Comparison of ENCODE assay signal across 1 cellular context in the genomic region with DNA sequence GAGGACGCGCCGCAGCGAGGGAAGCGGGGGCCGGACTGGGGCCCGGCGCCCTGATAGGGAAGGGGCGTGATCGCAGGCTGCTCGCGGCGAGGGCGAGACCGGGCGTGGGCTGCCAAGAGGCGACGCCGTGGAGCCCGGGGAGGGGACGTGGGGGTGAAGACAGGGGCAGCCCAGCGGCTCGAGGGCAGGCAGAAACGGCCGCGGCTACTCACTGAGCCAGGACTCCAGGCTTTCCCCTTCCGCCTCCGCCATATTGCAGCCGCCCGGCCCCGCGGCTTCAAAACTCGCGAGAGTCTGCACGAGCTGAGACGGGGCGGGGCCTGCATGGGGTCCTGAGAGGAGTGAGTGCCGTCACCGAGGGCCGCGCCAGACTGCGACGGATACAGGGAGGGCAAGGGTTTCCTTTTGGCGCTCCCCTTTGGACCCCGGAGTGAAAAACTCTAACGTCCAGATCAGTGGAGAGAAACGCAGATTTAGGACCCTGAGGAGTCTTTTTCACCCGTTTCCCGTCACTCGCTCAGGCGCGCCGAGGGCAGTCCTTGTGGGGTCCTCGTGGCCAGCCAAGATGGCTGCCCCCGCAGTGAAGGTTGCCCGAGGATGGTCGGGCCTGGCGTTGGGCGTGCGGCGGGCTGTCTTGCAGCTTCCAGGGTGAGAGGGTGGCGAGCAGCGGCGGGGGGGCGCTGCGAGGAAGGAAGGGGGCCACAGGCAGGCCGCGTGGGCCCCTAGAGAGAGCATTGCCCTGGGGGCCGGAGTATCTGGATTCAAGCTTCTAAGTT.
TF ChIP-seq lines count a peak whose summit lies in the region.

Gene GGA3 (minus strand): TSS at position 271 of the 776 bp plus-strand sequence. CDS start 19 bp downstream, at position 252.
Gene MRPS7 (plus strand): TSS at position 544 of the 776 bp plus-strand sequence. CDS start 22 bp downstream, at position 566.

TF ChIP-seq in K562, 482 proteins besides CTCF, POLR2A, EP300 and RAD21 (continued from another document and continues in another):
- TF ChIP-seq ATF6 (CRISPR knock-in tag; IDR thresholded peaks at IDR 0.05) (peak; percentile 60; the same call in 1 of the 2 replicates), SRSF1 (IDR thresholded peaks at IDR 0.05; ENCODE audit: low read depth, low read length) (no peak), SFPQ (IDR thresholded peaks at IDR 0.05; ENCODE audit: low read depth, low read length) (no peak), SRF (CRISPR knock-in tag; IDR thresholded peaks at IDR 0.05) (peak; percentile 47 to 91; a peak in 2 of 4 replicates), NR2C1 (IDR thresholded peaks at IDR 0.05) (no peak), NR2C1 (tag; IDR thresholded peaks at IDR 0.05) (no peak), ZNF584 (CRISPR knock-in tag; IDR thresholded peaks at IDR 0.05; ENCODE audit: low read depth) (no peak), POLR2AphosphoS5 (IDR thresholded peaks at IDR 0.05; ENCODE audit: control insufficient read depth, insufficient read depth, low read depth, low read length) (peak; percentile 87), KAT8 (IDR thresholded peaks at IDR 0.05; ENCODE audit: low read depth) (peak; percentile 43; the same call in 1 of the 2 replicates), TFAP4 (CRISPR knock-in tag; IDR thresholded peaks at IDR 0.05; ENCODE audit: borderline replicate concordance) (peak; percentile 75), ZFP30 (CRISPR knock-in tag; IDR thresholded peaks at IDR 0.05; ENCODE audit: borderline replicate concordance) (no peak), TAF7 (tag; IDR thresholded peaks at IDR 0.05) (peak; percentile 96), MAZ (CRISPR knock-in tag; conservative IDR thresholded peaks at IDR 0.05 in 1 of 2, IDR thresholded peaks at IDR 0.05 in 1 of 2) (peak; percentile 65 to 85), FOXA3 (CRISPR knock-in tag; conservative IDR thresholded peaks at IDR 0.05 in 1 of 2, IDR thresholded peaks at IDR 0.05 in 1 of 2) (no peak), CBFA2T2 (conservative IDR thresholded peaks at IDR 0.05) (no peak), ZNF395 (CRISPR knock-in tag; IDR thresholded peaks at IDR 0.05) (peak; percentile 90), ASH1L (IDR thresholded peaks at IDR 0.05; ENCODE audit: borderline replicate concordance, low read depth, partially characterized antibody) (no peak), MAFF (IDR thresholded peaks at IDR 0.05; ENCODE audit: low read length) (peak; percentile 47; the same call in 1 of the 2 replicates), ZNF23 (CRISPR knock-in tag; IDR thresholded peaks at IDR 0.05) (no peak), ZNF717 (CRISPR knock-in tag; IDR thresholded peaks at IDR 0.05) (no peak), SP2 (IDR thresholded peaks at IDR 0.05; ENCODE audit: extremely low read depth, low read depth, low read length, poor library complexity, severe bottlenecking) (peak; percentile 2), BACH1 (tag; IDR thresholded peaks at IDR 0.05) (no peak), TCF15 (CRISPR knock-in tag; IDR thresholded peaks at IDR 0.05) (no peak), HDAC6 (IDR thresholded peaks at IDR 0.05; ENCODE audit: low read depth, low read length) (no peak), PCBP1 (IDR thresholded peaks at IDR 0.05; ENCODE audit: low read depth, low read length, poor library complexity, severe bottlenecking) (peak; percentile 93), ZNF76 (CRISPR knock-in tag; IDR thresholded peaks at IDR 0.05; ENCODE audit: borderline replicate concordance) (0 out of 2 replicates have a peak, but pooled peaks have one; percentile 41), GABPB2 (CRISPR knock-in tag; conservative IDR thresholded peaks at IDR 0.05) (no peak), AFF1 (IDR thresholded peaks at IDR 0.05; ENCODE audit: low read depth in 1 of 2, partially characterized antibody in 2 of 2) (peak in 1 of 2 experiments; percentile 75), BRCA1 (IDR thresholded peaks at IDR 0.05) (no peak), BRCA1 (CRISPR knock-in tag; IDR thresholded peaks at IDR 0.05) (no peak), ELF4 (CRISPR knock-in tag; IDR thresholded peaks at IDR 0.05) (peak; percentile 81; the same call in 1 of the 2 replicates), SMC3 (conservative IDR thresholded peaks at IDR 0.05; ENCODE audit: insufficient read depth, low read depth, low read length) (0 out of 2 replicates have a peak, but pooled peaks have one; percentile 1), HOMEZ (CRISPR knock-in tag; IDR thresholded peaks at IDR 0.05) (no peak), SMAD2 (IDR thresholded peaks at IDR 0.05; ENCODE audit: low read depth, low read length) (no peak), JUND (IDR thresholded peaks at IDR 0.05; ENCODE audit: borderline replicate concordance, low read depth, low read length) (peak; percentile 38; the same call in 1 of the 2 replicates), JUND (tag; IDR thresholded peaks at IDR 0.05; ENCODE audit: borderline replicate concordance, low read depth, low read length) (no peak; the same call in 2 of the 3 replicates), PHF21A (IDR thresholded peaks at IDR 0.05; ENCODE audit: borderline replicate concordance, low read depth) (no peak), HMG20B (CRISPR knock-in tag; IDR thresholded peaks at IDR 0.05) (no peak), EP400 (IDR thresholded peaks at IDR 0.05) (peak; percentile 94), SETDB1 (IDR thresholded peaks at IDR 0.05; ENCODE audit: low read length) (no peak), ARID2 (IDR thresholded peaks at IDR 0.05) (no peak), GTF2E2 (tag; IDR thresholded peaks at IDR 0.05) (peak; percentile 99), NRF1 (conservative IDR thresholded peaks at IDR 0.05 in 1 of 2, IDR thresholded peaks at IDR 0.05 in 1 of 2) (peak; percentile 40 to 61; a peak in 3 of 4 replicates), NEUROD1 (IDR thresholded peaks at IDR 0.05; ENCODE audit: borderline replicate concordance, low read depth, low read length, partially characterized antibody) (peak; percentile 47), SMAD4 (CRISPR knock-in tag; conservative IDR thresholded peaks at IDR 0.05) (peak; percentile 78)
- TF ChIP-seq, protein P1, sequence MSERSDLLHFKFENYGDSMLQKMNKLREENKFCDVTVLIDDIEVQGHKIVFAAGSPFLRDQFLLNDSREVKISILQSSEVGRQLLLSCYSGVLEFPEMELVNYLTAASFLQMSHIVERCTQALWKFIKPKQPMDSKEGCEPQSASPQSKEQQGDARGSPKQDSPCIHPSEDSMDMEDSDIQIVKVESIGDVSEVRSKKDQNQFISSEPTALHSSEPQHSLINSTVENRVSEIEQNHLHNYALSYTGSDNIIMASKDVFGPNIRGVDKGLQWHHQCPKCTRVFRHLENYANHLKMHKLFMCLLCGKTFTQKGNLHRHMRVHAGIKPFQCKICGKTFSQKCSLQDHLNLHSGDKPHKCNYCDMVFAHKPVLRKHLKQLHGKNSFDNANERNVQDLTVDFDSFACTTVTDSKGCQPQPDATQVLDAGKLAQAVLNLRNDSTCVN (CRISPR knock-in tag; IDR thresholded peaks at IDR 0.05): peak; percentile 33; the same call in 1 of the 2 replicates
